10 cellular contexts compared by ENCODE assay signal in the genomic region with DNA sequence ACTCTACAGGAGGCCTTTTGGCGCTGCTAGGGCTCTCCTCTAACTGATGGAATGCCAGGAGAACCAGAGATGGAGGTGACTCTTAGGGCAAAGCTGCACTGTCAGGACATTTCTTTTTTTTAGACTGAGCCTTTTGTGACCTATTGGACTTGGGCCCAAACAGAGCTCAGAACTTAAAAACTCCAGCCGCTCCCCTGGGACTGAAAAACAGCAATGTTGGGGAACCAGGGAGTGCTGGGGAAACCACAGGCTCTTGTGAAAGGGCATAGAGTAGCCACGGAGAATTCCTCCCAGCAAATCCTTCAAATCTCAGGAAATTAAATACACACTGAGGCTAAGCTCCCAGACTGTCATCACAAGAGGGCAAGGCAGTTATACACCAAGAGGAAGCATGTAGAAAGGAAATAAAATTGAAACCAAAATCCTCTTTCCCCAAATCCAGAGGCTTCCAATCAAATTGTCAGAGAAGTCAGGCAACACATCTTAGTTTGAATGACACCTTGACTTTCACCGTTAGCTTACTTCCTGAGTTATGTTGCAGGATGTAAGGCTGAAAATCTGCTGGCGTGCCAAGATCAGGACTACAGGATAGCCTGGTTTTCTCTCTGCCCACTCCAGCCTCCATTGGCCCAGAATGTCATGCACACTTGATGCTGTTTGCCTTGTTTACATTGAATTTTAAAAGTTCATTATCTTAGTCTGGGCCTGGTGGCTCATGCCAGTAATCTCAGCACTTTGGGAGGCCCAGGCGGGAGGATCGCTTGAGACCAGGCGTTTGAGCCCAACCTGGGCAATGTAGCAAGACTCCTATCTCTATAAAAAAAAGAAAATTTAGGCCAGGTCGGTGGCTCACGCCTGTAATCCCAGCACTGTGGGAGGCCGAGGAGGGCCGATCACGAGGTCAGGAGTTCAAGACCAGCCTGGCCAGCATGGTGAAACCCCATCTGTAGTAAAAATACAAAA. TPM values are rescaled to one million over a fixed set of nuclear protein-coding genes. Genes with fewer than 3 reads are reported as not detected.
DNase-seq lines count a peak whose midpoint lies in the region; ATAC-seq and TF ChIP-seq lines count a peak whose summit lies in the region.
"Had no signal": no experiment of that assay in that cellular context is flagged by ENCODE, and none has a peak within 500 bp of the region (broad histone marks: within the 10 kb centered on the region; RNA-seq: fewer than 3 reads in every experiment).

No MANE protein-coding gene starts in this region.

- DNase-seq in left ventricle myocardium inferior: no peak
- no peak for DNase-seq in cardiac septum (ENCODE audit: low spot score)
- no peak for DNase-seq in activated naive CD8-positive, alpha-beta T cell treated with anti-CD3 and anti-CD28 coated beads, Interleukin-2, amount 50 U/mL, for 24 hours
- DNase-seq in upper lobe of right lung: no peak
- DNase-seq in DMS79 (lab: John Stamatoyannopoulos, UW): no peak
- DNase-seq: NCI-H226 had no signal

- no peaks in the 10 kb centered on the region for H3K9me3 Mint-ChIP-seq in activated naive CD8-positive, alpha-beta T cell treated with anti-CD3 and anti-CD28 coated beads, Interleukin-2, amount 50 U/mL, for 24 hours

- WGBS in liver: 84% methylated on average over 13 of the region's 13 CpGs

- TF ChIP-seq CTCF in left ventricle myocardium inferior (IDR thresholded peaks at IDR 0.05; ENCODE audit: borderline replicate concordance) (no peak), liver (IDR thresholded peaks at IDR 0.05; ENCODE audit: low read depth, low read length, missing input control) (no peak), upper lobe of right lung (IDR thresholded peaks at IDR 0.05) (no peak)

- ATAC-seq in activated naive CD8-positive, alpha-beta T cell treated with anti-CD3 and anti-CD28 coated beads, Interleukin-2, amount 50 U/mL, for 24 hours: no peak
- ATAC-seq in upper lobe of right lung: no peak
- ATAC-seq in HG02852 (IDR thresholded peaks at IDR 0.05; ENCODE audit: unreplicated experiment): no peak
- ATAC-seq in HG02938 (IDR thresholded peaks at IDR 0.05; ENCODE audit: unreplicated experiment): no peak
- ATAC-seq: left lobe of liver had no signal

- no peaks in the 10 kb centered on the region for H3K27me3 Mint-ChIP-seq in activated naive CD8-positive, alpha-beta T cell treated with anti-CD3 and anti-CD28 coated beads, Interleukin-2, amount 50 U/mL, for 24 hours

- intact Hi-C loops in left ventricle myocardium inferior (cut with micrococcal nuclease): no loop called here
- intact Hi-C loops in cardiac septum (cut with DNase I): no loop called here
- intact Hi-C loops in upper lobe of right lung (cut with DNase I): no loop called here

- H3K9me3 ChIP-seq in left ventricle myocardium inferior (replicated peaks) (no peaks in the 10 kb centered on the region), liver (ENCODE audit: control insufficient read depth in 4 of 4, low read length in 3 of 4) (no peaks in the 10 kb centered on the region), upper lobe of right lung (no peaks in the 10 kb centered on the region)

- H3K27ac Mint-ChIP-seq in activated naive CD8-positive, alpha-beta T cell treated with anti-CD3 and anti-CD28 coated beads, Interleukin-2, amount 50 U/mL, for 24 hours: peak overlapping the region; percentile 15

- peaks cover 41% of the 10 kb centered on the region for H3K4me1 ChIP-seq in left ventricle myocardium inferior
- peaks cover 0 to 26% (median 6%) of the 10 kb centered on the region in 4 donors for H3K4me1 ChIP-seq in liver (ENCODE audit: control insufficient read depth in 4 of 4, insufficient read depth in 4 of 4, low read length in 3 of 4)
- H3K4me1 ChIP-seq in upper lobe of right lung: peaks cover 17% of the 10 kb centered on the region

- no peak for TF ChIP-seq RAD21 in liver (IDR thresholded peaks at IDR 0.05)

- peak overlapping the region; percentile 37 for H3K4me3 Mint-ChIP-seq in activated naive CD8-positive, alpha-beta T cell treated with anti-CD3 and anti-CD28 coated beads, Interleukin-2, amount 50 U/mL, for 24 hours

- peaks cover 9% of the 10 kb centered on the region for H3K36me3 Mint-ChIP-seq in activated naive CD8-positive, alpha-beta T cell treated with anti-CD3 and anti-CD28 coated beads, Interleukin-2, amount 50 U/mL, for 24 hours (ENCODE audit: low read depth)

- peaks cover 24% of the 10 kb centered on the region for H3K4me1 Mint-ChIP-seq in activated naive CD8-positive, alpha-beta T cell treated with anti-CD3 and anti-CD28 coated beads, Interleukin-2, amount 50 U/mL, for 24 hours

- H3K4me3 ChIP-seq in left ventricle myocardium inferior (no peak overlapping the region), liver (ENCODE audit: low read depth in 1 of 3, low read length in 3 of 3) (no peak overlapping the region), upper lobe of right lung (no peak overlapping the region)

- H3K27ac ChIP-seq in left ventricle myocardium inferior (replicated peaks) (peak overlapping the region; percentile 96), liver (ENCODE audit: low read depth in 1 of 2, low read length in 2 of 2) (peak overlapping the region; percentile 17 to 35), upper lobe of right lung (peak overlapping the region; percentile 13)

- H3K9ac ChIP-seq in liver (ENCODE audit: low read depth in 1 of 2, low read length in 2 of 2): no peak overlapping the region

- H3K36me3 ChIP-seq in left ventricle myocardium inferior (no peaks in the 10 kb centered on the region), liver (ENCODE audit: control insufficient read depth in 4 of 4, insufficient read depth in 3 of 4, low read depth in 1 of 4, low read length in 3 of 4) (no peaks in the 10 kb centered on the region), upper lobe of right lung (no peaks in the 10 kb centered on the region)

- H3K27me3 ChIP-seq in left ventricle myocardium inferior (ENCODE audit: low read depth) (no peaks in the 10 kb centered on the region), liver (ENCODE audit: control insufficient read depth in 4 of 4, insufficient read depth in 4 of 4, low read length in 3 of 4) (no peaks in the 10 kb centered on the region), upper lobe of right lung (no peaks in the 10 kb centered on the region)

TF ChIP-seq in liver, 16 proteins besides CTCF, POLR2A, EP300 and RAD21 (continues in another document):
- no peak for TF ChIP-seq HNF4G (IDR thresholded peaks at IDR 0.05)
- no peak for TF ChIP-seq FOXA1 (IDR thresholded peaks at IDR 0.05)
- no peak for TF ChIP-seq TAF1 (conservative IDR thresholded peaks at IDR 0.05)
- TF ChIP-seq EGR1 (IDR thresholded peaks at IDR 0.05; ENCODE audit: low read depth in 2 of 2): no peak
- no peak for TF ChIP-seq GABPA (IDR thresholded peaks at IDR 0.05 in 1 of 2, conservative IDR thresholded peaks at IDR 0.05 in 1 of 2)
- no peak for TF ChIP-seq RXRA (IDR thresholded peaks at IDR 0.05)
- no peak for TF ChIP-seq NR2F2 (IDR thresholded peaks at IDR 0.05)
- no peak for TF ChIP-seq FOXA2 (IDR thresholded peaks at IDR 0.05)
- no peak for TF ChIP-seq SP1 (IDR thresholded peaks at IDR 0.05)
- TF ChIP-seq, protein P1, sequence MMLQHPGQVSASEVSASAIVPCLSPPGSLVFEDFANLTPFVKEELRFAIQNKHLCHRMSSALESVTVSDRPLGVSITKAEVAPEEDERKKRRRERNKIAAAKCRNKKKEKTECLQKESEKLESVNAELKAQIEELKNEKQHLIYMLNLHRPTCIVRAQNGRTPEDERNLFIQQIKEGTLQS (IDR thresholded peaks at IDR 0.05): no peak
- TF ChIP-seq HNF4A (conservative IDR thresholded peaks at IDR 0.05): no peak
- TF ChIP-seq, protein P2, sequence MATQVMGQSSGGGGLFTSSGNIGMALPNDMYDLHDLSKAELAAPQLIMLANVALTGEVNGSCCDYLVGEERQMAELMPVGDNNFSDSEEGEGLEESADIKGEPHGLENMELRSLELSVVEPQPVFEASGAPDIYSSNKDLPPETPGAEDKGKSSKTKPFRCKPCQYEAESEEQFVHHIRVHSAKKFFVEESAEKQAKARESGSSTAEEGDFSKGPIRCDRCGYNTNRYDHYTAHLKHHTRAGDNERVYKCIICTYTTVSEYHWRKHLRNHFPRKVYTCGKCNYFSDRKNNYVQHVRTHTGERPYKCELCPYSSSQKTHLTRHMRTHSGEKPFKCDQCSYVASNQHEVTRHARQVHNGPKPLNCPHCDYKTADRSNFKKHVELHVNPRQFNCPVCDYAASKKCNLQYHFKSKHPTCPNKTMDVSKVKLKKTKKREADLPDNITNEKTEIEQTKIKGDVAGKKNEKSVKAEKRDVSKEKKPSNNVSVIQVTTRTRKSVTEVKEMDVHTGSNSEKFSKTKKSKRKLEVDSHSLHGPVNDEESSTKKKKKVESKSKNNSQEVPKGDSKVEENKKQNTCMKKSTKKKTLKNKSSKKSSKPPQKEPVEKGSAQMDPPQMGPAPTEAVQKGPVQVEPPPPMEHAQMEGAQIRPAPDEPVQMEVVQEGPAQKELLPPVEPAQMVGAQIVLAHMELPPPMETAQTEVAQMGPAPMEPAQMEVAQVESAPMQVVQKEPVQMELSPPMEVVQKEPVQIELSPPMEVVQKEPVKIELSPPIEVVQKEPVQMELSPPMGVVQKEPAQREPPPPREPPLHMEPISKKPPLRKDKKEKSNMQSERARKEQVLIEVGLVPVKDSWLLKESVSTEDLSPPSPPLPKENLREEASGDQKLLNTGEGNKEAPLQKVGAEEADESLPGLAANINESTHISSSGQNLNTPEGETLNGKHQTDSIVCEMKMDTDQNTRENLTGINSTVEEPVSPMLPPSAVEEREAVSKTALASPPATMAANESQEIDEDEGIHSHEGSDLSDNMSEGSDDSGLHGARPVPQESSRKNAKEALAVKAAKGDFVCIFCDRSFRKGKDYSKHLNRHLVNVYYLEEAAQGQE (IDR thresholded peaks at IDR 0.05): no peak
- no peak for TF ChIP-seq YY1 (IDR thresholded peaks at IDR 0.05)
- TF ChIP-seq, protein P3, sequence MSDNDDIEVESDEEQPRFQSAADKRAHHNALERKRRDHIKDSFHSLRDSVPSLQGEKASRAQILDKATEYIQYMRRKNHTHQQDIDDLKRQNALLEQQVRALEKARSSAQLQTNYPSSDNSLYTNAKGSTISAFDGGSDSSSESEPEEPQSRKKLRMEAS (IDR thresholded peaks at IDR 0.05): no peak
- TF ChIP-seq JUND (IDR thresholded peaks at IDR 0.05): no peak

RNA-seq across cellular contexts. Expression of a gene that starts 2.5 kb away (rescaled TPM):
- total RNA-seq in left ventricle myocardium inferior (8.7 TPM), cardiac septum (8.3 TPM), liver (10 to 100 TPM; 12.8 to 23.8 TPM), upper lobe of right lung (16.3 TPM)
- 10 to 100 TPM; 14.1 to 15.6 TPM for polyA plus RNA-seq in liver

RNA-seq across cellular contexts. Expression of a gene that starts 32.5 kb away (rescaled TPM):
- 7.4 TPM for total RNA-seq in left ventricle myocardium inferior
- 9.9 TPM for total RNA-seq in cardiac septum
- 1 to 10 TPM; 3.4 to 6.3 TPM for total RNA-seq in liver
- polyA plus RNA-seq in liver: 1 to 10 TPM; 1.4 to 1.5 TPM
- total RNA-seq in upper lobe of right lung: 24.3 TPM

RNA-seq across cellular contexts. Expression of a gene that starts 46.9 kb away (rescaled TPM):
- total RNA-seq in left ventricle myocardium inferior: 2.4 TPM
- total RNA-seq in cardiac septum: 2.3 TPM
- 1 to 10 TPM; 7.2 to 8.3 TPM for total RNA-seq in liver
- polyA plus RNA-seq in liver: 1 to 10 TPM; 4.8 to 5.3 TPM
- total RNA-seq in upper lobe of right lung: 47.0 TPM

Comparison
In these comparisons a context has a peak if more than half of its experiments do, and no peak if none do; other contexts are left out.
1. H3K27ac ChIP-seq: peak in every context shown above with its lines; median percentile 96 in left ventricle myocardium inferior; 26 in liver; 13 in upper lobe of right lung.